ENCODE assay signal across 14 cellular contexts in genomic region chr12:124437621-124438414, GRCh38.
DNase-seq lines count a peak whose midpoint lies in the region; ATAC-seq and TF ChIP-seq lines count a peak whose summit lies in the region.
"Had no signal": no experiment of that assay in that cellular context is flagged by ENCODE, and none has a peak within 500 bp of the region (broad histone marks: within the 10 kb centered on the region; RNA-seq: fewer than 3 reads in every experiment).

No MANE protein-coding gene starts in this region.

- CTCF ChIA-PET in activated CD8-positive, alpha-beta T cell treated with anti-CD3 and anti-CD28 coated beads for 36 hours (lab: Charles Lee) = no interaction called here

- POLR2A ChIA-PET in activated CD8-positive, alpha-beta T cell treated with anti-CD3 and anti-CD28 coated beads for 36 hours (lab: Charles Lee) = interaction anchor here (0.7 kb wide), 1 partner anchor 19 kb away, joined by 3 read pairs; no protein-coding TSS in a partner anchor

- H3K36me3 Mint-ChIP-seq in activated T-cell treated with anti-CD3 and anti-CD28 coated beads, Interleukin-2, amount 50 U/mL, for 24 hours (ENCODE audit: low read depth) = peaks cover 46% of the 10 kb centered on the region
- H3K36me3 Mint-ChIP-seq in activated CD8-positive, alpha-beta T cell treated with anti-CD3 and anti-CD28 coated beads for 36 hours (ENCODE audit: low read depth) = peaks cover 7% of the 10 kb centered on the region
- H3K36me3 Mint-ChIP-seq in immature natural killer cell = peaks cover 13 to 28% (median 19%) of the 10 kb centered on the region in 3 donors
- H3K36me3 Mint-ChIP-seq in stimulated activated naive B cell treated with anti-CD40 and anti-IgM and Interleukin-4, amounts not matched to agents 10 μg/mL and 1 μg/mL and 100 μg/mL, for 72 hours = peaks cover 37 to 42% of the 10 kb centered on the region in 2 donors

- peaks cover 9% of the 10 kb centered on the region for H3K4me1 Mint-ChIP-seq in activated T-cell treated with anti-CD3 and anti-CD28 coated beads, Interleukin-2, amount 50 U/mL, for 24 hours (ENCODE audit: low read depth)
- H3K4me1 Mint-ChIP-seq in activated CD8-positive, alpha-beta T cell treated with anti-CD3 and anti-CD28 coated beads for 36 hours (ENCODE audit: low read depth) = no peaks in the 10 kb centered on the region
- peaks cover 24 to 25% of the 10 kb centered on the region in 2 donors for H3K4me1 Mint-ChIP-seq in immature natural killer cell
- peaks cover 0 to 13% of the 10 kb centered on the region in 2 donors for H3K4me1 Mint-ChIP-seq in stimulated activated naive B cell treated with anti-CD40 and anti-IgM and Interleukin-4, amounts not matched to agents 10 μg/mL and 1 μg/mL and 100 μg/mL, for 72 hours

- DNase-seq in activated T-cell treated with anti-CD3 and anti-CD28 coated beads, Interleukin-2, amount 50 U/mL, for 24 hours = no peak
- no peak for DNase-seq in activated T-cell treated with anti-CD3 and anti-CD28 coated beads, Interleukin-2, amount 50 U/mL, for 1 hour
- DNase-seq in activated CD8-positive, alpha-beta T cell treated with anti-CD3 and anti-CD28 coated beads for 36 hours = peak; percentile 32
- DNase-seq in immature natural killer cell (no peak), RPMI8226 (no peak)
- DNase-seq in stimulated activated naive B cell treated with anti-CD40 and anti-IgM and Interleukin-4, amounts not matched to agents 10 μg/mL and 1 μg/mL and 100 μg/mL, for 72 hours = no peak
- DNase-seq: NCI-H187; NCI-H446 treated with DMSO at 0.1 percent for 48 hours; stimulated activated CD4-positive, alpha-beta T cell treated with anti-CD3 and anti-CD28 coated beads, Interleukin-1b, Interleukin-23, amount 100 ng/mL, for 48 hours; thyroid gland had no signal

- H3K9me3 Mint-ChIP-seq in activated T-cell treated with anti-CD3 and anti-CD28 coated beads, Interleukin-2, amount 50 U/mL, for 24 hours = no peaks in the 10 kb centered on the region
- no peaks in the 10 kb centered on the region for H3K9me3 Mint-ChIP-seq in activated CD8-positive, alpha-beta T cell treated with anti-CD3 and anti-CD28 coated beads for 36 hours
- H3K9me3 Mint-ChIP-seq in immature natural killer cell = no peaks in the 10 kb centered on the region
- H3K9me3 Mint-ChIP-seq in stimulated activated naive B cell treated with anti-CD40 and anti-IgM and Interleukin-4, amounts not matched to agents 10 μg/mL and 1 μg/mL and 100 μg/mL, for 72 hours = no peaks in the 10 kb centered on the region
- H3K9me3 Mint-ChIP-seq: CD4-positive, CD25-positive, alpha-beta regulatory T cell had no signal

- intact Hi-C loops in activated CD8-positive, alpha-beta T cell treated with anti-CD3 and anti-CD28 coated beads for 36 hours (cut with micrococcal nuclease) = no loop called here

- H3K27me3 Mint-ChIP-seq in activated T-cell treated with anti-CD3 and anti-CD28 coated beads, Interleukin-2, amount 50 U/mL, for 24 hours = no peaks in the 10 kb centered on the region
- H3K27me3 Mint-ChIP-seq in activated CD8-positive, alpha-beta T cell treated with anti-CD3 and anti-CD28 coated beads for 36 hours = no peaks in the 10 kb centered on the region
- peaks cover 0 to 4% (median 3%) of the 10 kb centered on the region in 3 donors for H3K27me3 Mint-ChIP-seq in immature natural killer cell (ENCODE audit: low read depth in 3 of 3)
- H3K27me3 Mint-ChIP-seq in stimulated activated naive B cell treated with anti-CD40 and anti-IgM and Interleukin-4, amounts not matched to agents 10 μg/mL and 1 μg/mL and 100 μg/mL, for 72 hours = no peaks in the 10 kb centered on the region
- H3K27me3 Mint-ChIP-seq: CD4-positive, CD25-positive, alpha-beta regulatory T cell had no signal

- no peak for TF ChIP-seq CTCF in activated CD8-positive, alpha-beta T cell treated with anti-CD3 and anti-CD28 coated beads for 36 hours (IDR thresholded peaks at IDR 0.05)

- peak overlapping the region; percentile 69 for H3K27ac Mint-ChIP-seq in activated T-cell treated with anti-CD3 and anti-CD28 coated beads, Interleukin-2, amount 50 U/mL, for 24 hours
- no peak overlapping the region for H3K27ac Mint-ChIP-seq in activated CD8-positive, alpha-beta T cell treated with anti-CD3 and anti-CD28 coated beads for 36 hours
- H3K27ac Mint-ChIP-seq in immature natural killer cell = peak overlapping the region in 4 of 6 donors; percentile 40 to 64 (median 44)
- peak overlapping the region; percentile 69 for H3K27ac Mint-ChIP-seq in stimulated activated naive B cell treated with anti-CD40 and anti-IgM and Interleukin-4, amounts not matched to agents 10 μg/mL and 1 μg/mL and 100 μg/mL, for 72 hours
- H3K27ac Mint-ChIP-seq: CD4-positive, CD25-positive, alpha-beta regulatory T cell had no signal

- no peak for ATAC-seq in activated CD8-positive, alpha-beta T cell treated with anti-CD3 and anti-CD28 coated beads for 36 hours
- peak in 1 of 2 donors; percentile 25 for ATAC-seq in stimulated activated naive B cell treated with anti-CD40 and anti-IgM and Interleukin-4, amounts not matched to agents 10 μg/mL and 1 μg/mL and 100 μg/mL, for 72 hours (replicated peaks)
- ATAC-seq in GM18519 (IDR thresholded peaks at IDR 0.05; ENCODE audit: low FRiP score, unreplicated experiment) (no peak), HG02798 (IDR thresholded peaks at IDR 0.05; ENCODE audit: poor library complexity, unreplicated experiment) (no peak)
- ATAC-seq: left lobe of liver had no signal

- no peak overlapping the region for H3K4me3 Mint-ChIP-seq in activated T-cell treated with anti-CD3 and anti-CD28 coated beads, Interleukin-2, amount 50 U/mL, for 24 hours
- no peak overlapping the region for H3K4me3 Mint-ChIP-seq in activated CD8-positive, alpha-beta T cell treated with anti-CD3 and anti-CD28 coated beads for 36 hours
- H3K4me3 Mint-ChIP-seq in immature natural killer cell = peak overlapping the region in 1 of 5 donors; percentile 9
- no peak overlapping the region for H3K4me3 Mint-ChIP-seq in stimulated activated naive B cell treated with anti-CD40 and anti-IgM and Interleukin-4, amounts not matched to agents 10 μg/mL and 1 μg/mL and 100 μg/mL, for 72 hours
- H3K4me3 Mint-ChIP-seq: CD4-positive, CD25-positive, alpha-beta regulatory T cell had no signal
